In the genomic region with DNA sequence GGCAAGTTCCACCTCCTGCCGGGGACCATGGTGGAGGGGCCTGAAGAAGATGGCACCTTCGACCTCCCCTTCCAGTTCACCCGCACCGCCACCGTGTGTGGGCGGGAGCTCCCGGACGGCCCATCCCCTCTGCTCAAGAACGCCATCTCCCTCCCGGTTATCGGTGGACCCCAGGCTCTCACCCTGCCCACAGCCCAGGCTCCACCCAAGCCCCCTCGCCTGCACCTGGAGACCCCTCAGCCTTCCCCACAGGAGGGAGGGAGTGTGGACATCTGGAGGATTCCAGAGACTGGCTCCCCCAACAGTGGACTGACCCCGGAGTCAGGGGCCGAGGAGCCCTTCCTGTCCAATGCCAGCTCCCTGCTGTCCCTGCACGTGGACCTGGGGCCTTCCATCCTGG, we compare ENCODE assay signal across 22 cellular contexts. TPM values are rescaled to one million over a fixed set of nuclear protein-coding genes. Genes with fewer than 3 reads are reported as not detected.
DNase-seq lines count a peak whose midpoint lies in the region; ATAC-seq and TF ChIP-seq lines count a peak whose summit lies in the region.
"Had no signal": no experiment of that assay in that cellular context is flagged by ENCODE, and none has a peak within 500 bp of the region (broad histone marks: within the 10 kb centered on the region; RNA-seq: fewer than 3 reads in every experiment).

No MANE protein-coding gene starts in this region.

- no peak for TF ChIP-seq EP300 in gastroesophageal sphincter (IDR thresholded peaks at IDR 0.05)

- intact Hi-C loops in spleen (cut with DNase I; ENCODE audit: low total_unique reads), result no loop called here
- intact Hi-C loops in uterus (cut with DNase I; ENCODE audit: low total_unique reads), result no loop called here

- TF ChIP-seq CTCF in VCaP (conservative IDR thresholded peaks at IDR 0.05) (no peak), gastroesophageal sphincter (IDR thresholded peaks at IDR 0.05) (no peak), spleen (IDR thresholded peaks at IDR 0.05 in 8 of 11, conservative IDR thresholded peaks at IDR 0.05 in 3 of 11) (no peak), uterus (IDR thresholded peaks at IDR 0.05) (no peak)

- no peak for ATAC-seq in gastroesophageal sphincter
- ATAC-seq: A549 had no signal

- H3K36me3 ChIP-seq in gastroesophageal sphincter, result peaks cover 0 to 39% of the 10 kb centered on the region in 2 donors
- H3K36me3 ChIP-seq in spleen, result peaks cover 0 to 49% (median 10%) of the 10 kb centered on the region in 6 donors
- H3K36me3 ChIP-seq in uterus, result no peaks in the 10 kb centered on the region

- H3K9me3 ChIP-seq in gastroesophageal sphincter, result no peaks in the 10 kb centered on the region
- no peaks in the 10 kb centered on the region for H3K9me3 ChIP-seq in spleen
- H3K9me3 ChIP-seq in uterus, result no peaks in the 10 kb centered on the region
- H3K9me3 ChIP-seq: A549, SK-N-SH had no signal

- H3K4me3 ChIP-seq in gastroesophageal sphincter (no peak overlapping the region), spleen (no peak overlapping the region), uterus (no peak overlapping the region)
- H3K4me3 ChIP-seq: A549, PC-9 had no signal

- H3K4me1 ChIP-seq in gastroesophageal sphincter (peaks cover 0 to 74% (median 25%) of the 10 kb centered on the region in 3 donors), spleen (peaks cover 0 to 68% (median 46%) of the 10 kb centered on the region in 6 donors), uterus (peaks cover 0 to 8% of the 10 kb centered on the region in 2 donors)

- WGBS in gastroesophageal sphincter (ENCODE audit: low coverage in 1 of 2), 2 donors, result 58% methylated on average over 2 of the region's 15 CpGs; no CpG with 5 or more reads in 1 of the 2 donors
- WGBS in spleen, 5 donors, result 75 to 91% (median 87%) methylated on average over 13 to 15 of the region's 15 CpGs

- H3K27ac ChIP-seq in VCaP (0 out of 2 replicates have a peak overlapping the region, but pooled peaks have one; percentile 1), gastroesophageal sphincter (peak overlapping the region in 3 of 4 donors; percentile 48 to 99 (median 52)), spleen (peak overlapping the region in 5 of 8 donors; percentile 30 to 55 (median 34)), uterus (peak overlapping the region; percentile 12 to 57)
- H3K27ac ChIP-seq: A549, HL-60, PC-9 had no signal

- no peaks in the 10 kb centered on the region for H3K27me3 ChIP-seq in gastroesophageal sphincter
- no peaks in the 10 kb centered on the region for H3K27me3 ChIP-seq in spleen (replicated peaks in 1 of 7)
- H3K27me3 ChIP-seq in uterus, result no peaks in the 10 kb centered on the region

- no peak for DNase-seq in spleen
- DNase-seq in uterus, result no peak
- no peak for DNase-seq in COLO829 (ENCODE audit: low spot score)
- no peak for DNase-seq in iPS-NIHi7 (ENCODE audit: extremely low spot score)
- no peak for DNase-seq in NCI-H226
- DNase-seq: DMS79, H9, HFFc6, KBM-7, MM.1S, NCI-H1048, NCI-H1417 treated with DMSO at 0.1 percent for 48 hours, NCI-H187, NCI-H510A, RPMI8226, SIG-M5 had no signal

- TF ChIP-seq POLR2A in gastroesophageal sphincter (IDR thresholded peaks at IDR 0.05) (no peak), spleen (IDR thresholded peaks at IDR 0.05) (no peak), uterus (IDR thresholded peaks at IDR 0.05) (no peak)

RNA-seq across cellular contexts. Expression of a gene that starts 6.4 kb away (rescaled TPM):
- total RNA-seq in gastroesophageal sphincter (10 to 100 TPM; 26.3 to 63.4 (median 42.8) TPM), spleen (10 to 100 TPM; 14.5 to 48.0 (median 26.4) TPM), uterus (10 to 100 TPM in 3 of 4 donors, 1 to 10 TPM in 1; 9.7 to 65.3 (median 33.2) TPM)
- 10 to 100 TPM in 1 of 3 donors, 1 to 10 TPM in 2; 4.2 to 13.4 (median 7.1) TPM for polyA plus RNA-seq in spleen

RNA-seq across cellular contexts. Expression of a gene that starts 12.6 kb away (rescaled TPM):
- 10 to 100 TPM; 42.5 to 72.7 (median 62.1) TPM for total RNA-seq in gastroesophageal sphincter
- 10 to 100 TPM; 35.7 to 67.0 (median 51.5) TPM for total RNA-seq in spleen
- 10 to 100 TPM; 20.5 to 27.2 (median 24.3) TPM for polyA plus RNA-seq in spleen
- 100 to 1,000 TPM in 1 of 4 donors, 10 to 100 TPM in 3; 16.1 to 108 (median 56.8) TPM for total RNA-seq in uterus

RNA-seq across cellular contexts. Expression of a gene that starts 33.5 kb away (rescaled TPM):
- total RNA-seq in gastroesophageal sphincter (under 1 TPM in 2 of 4 donors, not detected in 2; 0.27 to 0.67 TPM), spleen (1 to 10 TPM in 2 of 7 donors, under 1 TPM in 5; 0.56 to 2.7 (median 0.79) TPM), uterus (under 1 TPM in 2 of 4 donors, not detected in 2; under 0.01 to 0.35 TPM)
- polyA plus RNA-seq in spleen, result 1 to 10 TPM; 1.1 to 2.1 (median 1.4) TPM

RNA-seq across cellular contexts. Expression of a gene that starts 59.3 kb away (rescaled TPM):
- total RNA-seq in gastroesophageal sphincter (10 to 100 TPM in 2 of 4 donors, 1 to 10 TPM in 2; 7.7 to 18.5 (median 13.2) TPM), spleen (10 to 100 TPM; 10.6 to 25.9 (median 19.1) TPM), uterus (10 to 100 TPM in 2 of 4 donors, 1 to 10 TPM in 2; 3.3 to 13.5 (median 7.6) TPM)
- polyA plus RNA-seq in spleen, result 10 to 100 TPM in 2 of 3 donors, 1 to 10 TPM in 1; 9.0 to 12.2 (median 10.7) TPM

Comparison
In these comparisons a context has a peak if more than half of its experiments do, and no peak if none do; other contexts are left out.
1. H3K27ac ChIP-seq: peak in every context shown above with its lines; median percentile 52 in gastroesophageal sphincter; 34 in uterus; 34 in spleen; 1 in VCaP.